ENCODE assay signal across 25 cellular contexts in genomic region chr1:162019436-162019835, GRCh38. TPM values are rescaled to one million over a fixed set of nuclear protein-coding genes. Genes with fewer than 3 reads are reported as not detected.
DNase-seq lines count a peak whose midpoint lies in the region; ATAC-seq and TF ChIP-seq lines count a peak whose summit lies in the region.
"Had no signal": no experiment of that assay in that cellular context is flagged by ENCODE, and none has a peak within 500 bp of the region (broad histone marks: within the 10 kb centered on the region; RNA-seq: fewer than 3 reads in every experiment).

No MANE protein-coding gene starts in this region.

- intact Hi-C loops in left ventricle myocardium superior (cut with micrococcal nuclease) (no loop called here), testis (cut with DNase I; ENCODE audit: low total_unique reads) (no loop called here)

- no peaks in the 10 kb centered on the region for H3K9me3 ChIP-seq in testis
- H3K9me3 ChIP-seq in CD8-positive, alpha-beta memory T cell (ENCODE audit: low read length): no peaks in the 10 kb centered on the region
- H3K9me3 ChIP-seq: sigmoid colon had no signal

- CTCF ChIA-PET in CD8-positive, alpha-beta memory T cell (lab: Charles Lee): no interaction called here

- peak overlapping the region; percentile 2 to 45 for H3K27ac ChIP-seq in testis
- no peak overlapping the region for H3K27ac ChIP-seq in CD8-positive, alpha-beta memory T cell (ENCODE audit: low read depth, low read length)
- H3K27ac ChIP-seq: 22Rv1, epithelial cell of prostate, WERI-Rb-1 had no signal

- POLR2A ChIA-PET in CD8-positive, alpha-beta memory T cell (lab: Charles Lee): no interaction called here

- no peaks in the 10 kb centered on the region for H3K36me3 Mint-ChIP-seq in CD8-positive, alpha-beta memory T cell

- no peaks in the 10 kb centered on the region for H3K36me3 ChIP-seq in testis (ENCODE audit: low read depth, missing control alignments)
- no peaks in the 10 kb centered on the region for H3K36me3 ChIP-seq in CD8-positive, alpha-beta memory T cell (ENCODE audit: insufficient read depth, low read length)
- H3K36me3 ChIP-seq: WERI-Rb-1 had no signal

- ATAC-seq in left ventricle myocardium superior: peak; percentile 2

- H3K4me1 Mint-ChIP-seq in CD8-positive, alpha-beta memory T cell: peaks cover 7 to 16% (median 13%) of the 10 kb centered on the region in 3 donors

- H3K27me3 ChIP-seq in testis: no peaks in the 10 kb centered on the region
- H3K27me3 ChIP-seq in CD8-positive, alpha-beta memory T cell (ENCODE audit: insufficient read depth, low read length, poor library complexity, severe bottlenecking): peaks cover 5% of the 10 kb centered on the region
- H3K27me3 ChIP-seq: sigmoid colon had no signal

- no peak overlapping the region for H3K27ac Mint-ChIP-seq in CD8-positive, alpha-beta memory T cell
- H3K27ac Mint-ChIP-seq: CD4-positive, alpha-beta T cell had no signal

- H3K4me3 ChIP-seq in testis: no peak overlapping the region
- H3K4me3 ChIP-seq in CD8-positive, alpha-beta memory T cell (ENCODE audit: low read length): no peak overlapping the region
- H3K4me3 ChIP-seq: sigmoid colon had no signal

- H3K4me3 Mint-ChIP-seq in CD8-positive, alpha-beta memory T cell: no peak overlapping the region
- H3K4me3 Mint-ChIP-seq: CD4-positive, alpha-beta T cell had no signal

- peak; percentile 7 for DNase-seq in NCI-H1092 treated with DMSO at 0.1 percent for 48 hours (lab: John Stamatoyannopoulos, UW)
- no peak for DNase-seq in NCI-H1092 (lab: John Stamatoyannopoulos, UW)
- DNase-seq in NCI-H69 (lab: John Stamatoyannopoulos, UW): peak; percentile 57
- no peak for DNase-seq in left ventricle myocardium superior
- no peak for DNase-seq in testis
- DNase-seq in DMS153 treated with DMSO at 0.1 percent for 48 hours (lab: John Stamatoyannopoulos, UW; ENCODE audit: unreplicated experiment): no peak
- no peak for DNase-seq in A172 (ENCODE audit: low spot score)
- no peak for DNase-seq in CD8-positive, alpha-beta memory T cell
- DNase-seq: activated CD4-positive, alpha-beta T cell treated with anti-CD3 and anti-CD28 coated beads for 48 hours; activated CD8-positive, alpha-beta memory T cell treated with anti-CD3 and anti-CD28 coated beads for 24 hours; activated gamma-delta T cell treated with Interleukin-2 at 50 U/mL for 16 hours; activated T-cell treated with anti-CD3 and anti-CD28 coated beads, Interleukin-2, amount 50 U/mL, for 1 hour; CD4-positive, alpha-beta T cell; effector CD8-positive, alpha-beta T cell; head of caudate nucleus; NCI-H2227 treated with DMSO at 0.1 percent for 48 hours; OCI-M1; sigmoid colon; stimulated activated CD4-positive, alpha-beta T cell treated with anti-CD3 and anti-CD28 coated beads, Interleukin-15, amount 100 ng/mL, for 24 hours; stimulated activated naive CD4-positive, alpha-beta T cell; T-helper 9 cell; WERI-Rb-1 had no signal

- TF ChIP-seq POLR2A in testis (IDR thresholded peaks at IDR 0.05): no peak

- 37 to 41% methylated on average over 3 of the region's 3 CpGs for WGBS in testis, 2 donors

- TF ChIP-seq CTCF in testis (IDR thresholded peaks at IDR 0.05): no peak

- H3K9me3 Mint-ChIP-seq in CD8-positive, alpha-beta memory T cell: no peaks in the 10 kb centered on the region
- H3K9me3 Mint-ChIP-seq: CD4-positive, alpha-beta T cell had no signal

- peaks cover 60% of the 10 kb centered on the region for H3K4me1 ChIP-seq in testis
- peaks cover 4% of the 10 kb centered on the region for H3K4me1 ChIP-seq in CD8-positive, alpha-beta memory T cell (ENCODE audit: insufficient read depth, low read length)

- H3K27me3 Mint-ChIP-seq in CD8-positive, alpha-beta memory T cell: peaks cover 25 to 32% of the 10 kb centered on the region in 2 donors

RNA-seq across cellular contexts. Expression of gene OLFML2B, which starts 4.2 kb away (rescaled TPM):
- 2.4 TPM for total RNA-seq in left ventricle myocardium superior
- total RNA-seq in testis: 10 to 100 TPM; 31.3 to 40.4 TPM
- 57.9 TPM for polyA plus RNA-seq in testis (ENCODE audit: insufficient read depth, low read depth, low replicate concordance)
- 1.9 and 2.3 TPM in 2 replicates for total RNA-seq in A172 (2014; rRNA removed; shearing (Covaris generic))
- under 1 TPM; 0.22 TPM for total RNA-seq in CD8-positive, alpha-beta memory T cell
- polyA plus RNA-seq in CD8-positive, alpha-beta memory T cell: not detected
- total RNA-seq: lung microvascular endothelial cell had no signal

RNA-seq across cellular contexts. Expression of gene NOS1AP, which starts 50.1 kb away (rescaled TPM):
- total RNA-seq in left ventricle myocardium superior (5.0 TPM), testis (1 to 10 TPM; 4.1 to 5.1 TPM)
- polyA plus RNA-seq in testis (ENCODE audit: insufficient read depth, low read depth, low replicate concordance): 2.1 TPM
- total RNA-seq in A172 (2014; rRNA removed; shearing (Covaris generic)): 1.2 and 2.4 TPM in 2 replicates
- total RNA-seq in CD8-positive, alpha-beta memory T cell: under 1 TPM in 1 of 2 experiments, not detected in 1; 0.07 TPM
- polyA plus RNA-seq in CD8-positive, alpha-beta memory T cell: not detected
- total RNA-seq: CD4-positive, alpha-beta T cell had no signal

Comparison
In these comparisons a context has a peak if more than half of its experiments do, and no peak if none do; other contexts are left out.
1. DNase-seq: peak in NCI-H1092 treated with DMSO at 0.1 percent for 48 hours (single experiment) and NCI-H69 (single experiment); none in NCI-H1092 (single experiment), left ventricle myocardium superior (single experiment), testis (single experiment), DMS153 treated with DMSO at 0.1 percent for 48 hours (single experiment), A172 (single experiment) and CD8-positive, alpha-beta memory T cell (0 of 5).